ENCODE assay signal across 1 cellular context in genomic region chr6:49645139-49645538, GRCh38.
TF ChIP-seq lines count a peak whose summit lies in the region.

No MANE protein-coding gene starts in this region.

TF ChIP-seq in K562, 482 proteins besides CTCF, POLR2A, EP300 and RAD21 (continued from another document and continues in another):
- TF ChIP-seq, protein P1, sequence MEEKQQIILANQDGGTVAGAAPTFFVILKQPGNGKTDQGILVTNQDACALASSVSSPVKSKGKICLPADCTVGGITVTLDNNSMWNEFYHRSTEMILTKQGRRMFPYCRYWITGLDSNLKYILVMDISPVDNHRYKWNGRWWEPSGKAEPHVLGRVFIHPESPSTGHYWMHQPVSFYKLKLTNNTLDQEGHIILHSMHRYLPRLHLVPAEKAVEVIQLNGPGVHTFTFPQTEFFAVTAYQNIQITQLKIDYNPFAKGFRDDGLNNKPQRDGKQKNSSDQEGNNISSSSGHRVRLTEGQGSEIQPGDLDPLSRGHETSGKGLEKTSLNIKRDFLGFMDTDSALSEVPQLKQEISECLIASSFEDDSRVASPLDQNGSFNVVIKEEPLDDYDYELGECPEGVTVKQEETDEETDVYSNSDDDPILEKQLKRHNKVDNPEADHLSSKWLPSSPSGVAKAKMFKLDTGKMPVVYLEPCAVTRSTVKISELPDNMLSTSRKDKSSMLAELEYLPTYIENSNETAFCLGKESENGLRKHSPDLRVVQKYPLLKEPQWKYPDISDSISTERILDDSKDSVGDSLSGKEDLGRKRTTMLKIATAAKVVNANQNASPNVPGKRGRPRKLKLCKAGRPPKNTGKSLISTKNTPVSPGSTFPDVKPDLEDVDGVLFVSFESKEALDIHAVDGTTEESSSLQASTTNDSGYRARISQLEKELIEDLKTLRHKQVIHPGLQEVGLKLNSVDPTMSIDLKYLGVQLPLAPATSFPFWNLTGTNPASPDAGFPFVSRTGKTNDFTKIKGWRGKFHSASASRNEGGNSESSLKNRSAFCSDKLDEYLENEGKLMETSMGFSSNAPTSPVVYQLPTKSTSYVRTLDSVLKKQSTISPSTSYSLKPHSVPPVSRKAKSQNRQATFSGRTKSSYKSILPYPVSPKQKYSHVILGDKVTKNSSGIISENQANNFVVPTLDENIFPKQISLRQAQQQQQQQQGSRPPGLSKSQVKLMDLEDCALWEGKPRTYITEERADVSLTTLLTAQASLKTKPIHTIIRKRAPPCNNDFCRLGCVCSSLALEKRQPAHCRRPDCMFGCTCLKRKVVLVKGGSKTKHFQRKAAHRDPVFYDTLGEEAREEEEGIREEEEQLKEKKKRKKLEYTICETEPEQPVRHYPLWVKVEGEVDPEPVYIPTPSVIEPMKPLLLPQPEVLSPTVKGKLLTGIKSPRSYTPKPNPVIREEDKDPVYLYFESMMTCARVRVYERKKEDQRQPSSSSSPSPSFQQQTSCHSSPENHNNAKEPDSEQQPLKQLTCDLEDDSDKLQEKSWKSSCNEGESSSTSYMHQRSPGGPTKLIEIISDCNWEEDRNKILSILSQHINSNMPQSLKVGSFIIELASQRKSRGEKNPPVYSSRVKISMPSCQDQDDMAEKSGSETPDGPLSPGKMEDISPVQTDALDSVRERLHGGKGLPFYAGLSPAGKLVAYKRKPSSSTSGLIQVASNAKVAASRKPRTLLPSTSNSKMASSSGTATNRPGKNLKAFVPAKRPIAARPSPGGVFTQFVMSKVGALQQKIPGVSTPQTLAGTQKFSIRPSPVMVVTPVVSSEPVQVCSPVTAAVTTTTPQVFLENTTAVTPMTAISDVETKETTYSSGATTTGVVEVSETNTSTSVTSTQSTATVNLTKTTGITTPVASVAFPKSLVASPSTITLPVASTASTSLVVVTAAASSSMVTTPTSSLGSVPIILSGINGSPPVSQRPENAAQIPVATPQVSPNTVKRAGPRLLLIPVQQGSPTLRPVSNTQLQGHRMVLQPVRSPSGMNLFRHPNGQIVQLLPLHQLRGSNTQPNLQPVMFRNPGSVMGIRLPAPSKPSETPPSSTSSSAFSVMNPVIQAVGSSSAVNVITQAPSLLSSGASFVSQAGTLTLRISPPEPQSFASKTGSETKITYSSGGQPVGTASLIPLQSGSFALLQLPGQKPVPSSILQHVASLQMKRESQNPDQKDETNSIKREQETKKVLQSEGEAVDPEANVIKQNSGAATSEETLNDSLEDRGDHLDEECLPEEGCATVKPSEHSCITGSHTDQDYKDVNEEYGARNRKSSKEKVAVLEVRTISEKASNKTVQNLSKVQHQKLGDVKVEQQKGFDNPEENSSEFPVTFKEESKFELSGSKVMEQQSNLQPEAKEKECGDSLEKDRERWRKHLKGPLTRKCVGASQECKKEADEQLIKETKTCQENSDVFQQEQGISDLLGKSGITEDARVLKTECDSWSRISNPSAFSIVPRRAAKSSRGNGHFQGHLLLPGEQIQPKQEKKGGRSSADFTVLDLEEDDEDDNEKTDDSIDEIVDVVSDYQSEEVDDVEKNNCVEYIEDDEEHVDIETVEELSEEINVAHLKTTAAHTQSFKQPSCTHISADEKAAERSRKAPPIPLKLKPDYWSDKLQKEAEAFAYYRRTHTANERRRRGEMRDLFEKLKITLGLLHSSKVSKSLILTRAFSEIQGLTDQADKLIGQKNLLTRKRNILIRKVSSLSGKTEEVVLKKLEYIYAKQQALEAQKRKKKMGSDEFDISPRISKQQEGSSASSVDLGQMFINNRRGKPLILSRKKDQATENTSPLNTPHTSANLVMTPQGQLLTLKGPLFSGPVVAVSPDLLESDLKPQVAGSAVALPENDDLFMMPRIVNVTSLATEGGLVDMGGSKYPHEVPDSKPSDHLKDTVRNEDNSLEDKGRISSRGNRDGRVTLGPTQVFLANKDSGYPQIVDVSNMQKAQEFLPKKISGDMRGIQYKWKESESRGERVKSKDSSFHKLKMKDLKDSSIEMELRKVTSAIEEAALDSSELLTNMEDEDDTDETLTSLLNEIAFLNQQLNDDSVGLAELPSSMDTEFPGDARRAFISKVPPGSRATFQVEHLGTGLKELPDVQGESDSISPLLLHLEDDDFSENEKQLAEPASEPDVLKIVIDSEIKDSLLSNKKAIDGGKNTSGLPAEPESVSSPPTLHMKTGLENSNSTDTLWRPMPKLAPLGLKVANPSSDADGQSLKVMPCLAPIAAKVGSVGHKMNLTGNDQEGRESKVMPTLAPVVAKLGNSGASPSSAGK (IDR thresholded peaks at IDR 0.05): no peak
- TF ChIP-seq POLR2AphosphoS5 (IDR thresholded peaks at IDR 0.05; ENCODE audit: control insufficient read depth, insufficient read depth, low read depth, low read length) (no peak), ZNF121 (CRISPR knock-in tag; conservative IDR thresholded peaks at IDR 0.05) (peak; percentile 97), NR1H2 (CRISPR knock-in tag; IDR thresholded peaks at IDR 0.05) (no peak), LARP7 (IDR thresholded peaks at IDR 0.05) (peak; percentile 13; the same call in 1 of the 2 replicates), SAFB (IDR thresholded peaks at IDR 0.05; ENCODE audit: borderline replicate concordance, low read depth, low read length) (no peak), MAFF (IDR thresholded peaks at IDR 0.05; ENCODE audit: low read length) (no peak), FOXJ3 (CRISPR knock-in tag; IDR thresholded peaks at IDR 0.05) (no peak), SETDB1 (IDR thresholded peaks at IDR 0.05; ENCODE audit: low read length) (no peak), CBX2 (IDR thresholded peaks at IDR 0.05; ENCODE audit: insufficient read depth, low read length, poor library complexity, severe bottlenecking) (no peak), ZBTB17 (CRISPR knock-in tag; IDR thresholded peaks at IDR 0.05) (no peak), ZNF695 (CRISPR knock-in tag; IDR thresholded peaks at IDR 0.05) (no peak), ZNF124 (CRISPR knock-in tag; IDR thresholded peaks at IDR 0.05) (no peak), ZNF253 (CRISPR knock-in tag; conservative IDR thresholded peaks at IDR 0.05) (no peak), CBX5 (IDR thresholded peaks at IDR 0.05; ENCODE audit: borderline replicate concordance, low read depth) (no peak), FOXK2 (conservative IDR thresholded peaks at IDR 0.05 in 1 of 2, IDR thresholded peaks at IDR 0.05 in 1 of 2; ENCODE audit: low read depth in 2 of 2) (no peak), KAT7 (CRISPR knock-in tag; IDR thresholded peaks at IDR 0.05; ENCODE audit: borderline replicate concordance) (no peak), ZNF143 (CRISPR knock-in tag; IDR thresholded peaks at IDR 0.05) (no peak), FOXA1 (IDR thresholded peaks at IDR 0.05; ENCODE audit: borderline replicate concordance) (no peak), CSDE1 (IDR thresholded peaks at IDR 0.05) (no peak), MAFK (IDR thresholded peaks at IDR 0.05; ENCODE audit: low read length) (no peak), RBM22 (IDR thresholded peaks at IDR 0.05; ENCODE audit: low read depth, low read length, poor library complexity, severe bottlenecking) (no peak), ZNF79 (CRISPR knock-in tag; IDR thresholded peaks at IDR 0.05; ENCODE audit: low read depth) (no peak), GTF2E2 (tag; IDR thresholded peaks at IDR 0.05) (no peak), CBX3 (IDR thresholded peaks at IDR 0.05; ENCODE audit: borderline replicate concordance in 1 of 2, low read length in 2 of 2) (0 out of 3 replicates have a peak, but pooled peaks of 1 of the 2 experiments have one; percentile 48), NONO (IDR thresholded peaks at IDR 0.05; ENCODE audit: low read depth in 2 of 2, low read length in 1 of 2) (no peak), RBM25 (IDR thresholded peaks at IDR 0.05; ENCODE audit: low read depth, low read length, severe bottlenecking) (peak; percentile 76), STAT5B (CRISPR knock-in tag; IDR thresholded peaks at IDR 0.05) (no peak), TCF3 (CRISPR knock-in tag; IDR thresholded peaks at IDR 0.05) (no peak), RFX1 (IDR thresholded peaks at IDR 0.05) (no peak), SMARCA5 (IDR thresholded peaks at IDR 0.05) (peak; percentile 66; the same call in 1 of the 2 replicates)
- TF ChIP-seq, protein P2, sequence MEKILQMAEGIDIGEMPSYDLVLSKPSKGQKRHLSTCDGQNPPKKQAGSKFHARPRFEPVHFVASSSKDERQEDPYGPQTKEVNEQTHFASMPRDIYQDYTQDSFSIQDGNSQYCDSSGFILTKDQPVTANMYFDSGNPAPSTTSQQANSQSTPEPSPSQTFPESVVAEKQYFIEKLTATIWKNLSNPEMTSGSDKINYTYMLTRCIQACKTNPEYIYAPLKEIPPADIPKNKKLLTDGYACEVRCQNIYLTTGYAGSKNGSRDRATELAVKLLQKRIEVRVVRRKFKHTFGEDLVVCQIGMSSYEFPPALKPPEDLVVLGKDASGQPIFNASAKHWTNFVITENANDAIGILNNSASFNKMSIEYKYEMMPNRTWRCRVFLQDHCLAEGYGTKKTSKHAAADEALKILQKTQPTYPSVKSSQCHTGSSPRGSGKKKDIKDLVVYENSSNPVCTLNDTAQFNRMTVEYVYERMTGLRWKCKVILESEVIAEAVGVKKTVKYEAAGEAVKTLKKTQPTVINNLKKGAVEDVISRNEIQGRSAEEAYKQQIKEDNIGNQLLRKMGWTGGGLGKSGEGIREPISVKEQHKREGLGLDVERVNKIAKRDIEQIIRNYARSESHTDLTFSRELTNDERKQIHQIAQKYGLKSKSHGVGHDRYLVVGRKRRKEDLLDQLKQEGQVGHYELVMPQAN (IDR thresholded peaks at IDR 0.05; ENCODE audit: borderline replicate concordance): 0 out of 2 replicates have a peak, but pooled peaks have one; percentile 36
- TF ChIP-seq, protein P3, sequence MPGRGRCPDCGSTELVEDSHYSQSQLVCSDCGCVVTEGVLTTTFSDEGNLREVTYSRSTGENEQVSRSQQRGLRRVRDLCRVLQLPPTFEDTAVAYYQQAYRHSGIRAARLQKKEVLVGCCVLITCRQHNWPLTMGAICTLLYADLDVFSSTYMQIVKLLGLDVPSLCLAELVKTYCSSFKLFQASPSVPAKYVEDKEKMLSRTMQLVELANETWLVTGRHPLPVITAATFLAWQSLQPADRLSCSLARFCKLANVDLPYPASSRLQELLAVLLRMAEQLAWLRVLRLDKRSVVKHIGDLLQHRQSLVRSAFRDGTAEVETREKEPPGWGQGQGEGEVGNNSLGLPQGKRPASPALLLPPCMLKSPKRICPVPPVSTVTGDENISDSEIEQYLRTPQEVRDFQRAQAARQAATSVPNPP (IDR thresholded peaks at IDR 0.05; ENCODE audit: borderline replicate concordance, insufficient read depth, insufficient read length): no peak
- TF ChIP-seq, protein P4, sequence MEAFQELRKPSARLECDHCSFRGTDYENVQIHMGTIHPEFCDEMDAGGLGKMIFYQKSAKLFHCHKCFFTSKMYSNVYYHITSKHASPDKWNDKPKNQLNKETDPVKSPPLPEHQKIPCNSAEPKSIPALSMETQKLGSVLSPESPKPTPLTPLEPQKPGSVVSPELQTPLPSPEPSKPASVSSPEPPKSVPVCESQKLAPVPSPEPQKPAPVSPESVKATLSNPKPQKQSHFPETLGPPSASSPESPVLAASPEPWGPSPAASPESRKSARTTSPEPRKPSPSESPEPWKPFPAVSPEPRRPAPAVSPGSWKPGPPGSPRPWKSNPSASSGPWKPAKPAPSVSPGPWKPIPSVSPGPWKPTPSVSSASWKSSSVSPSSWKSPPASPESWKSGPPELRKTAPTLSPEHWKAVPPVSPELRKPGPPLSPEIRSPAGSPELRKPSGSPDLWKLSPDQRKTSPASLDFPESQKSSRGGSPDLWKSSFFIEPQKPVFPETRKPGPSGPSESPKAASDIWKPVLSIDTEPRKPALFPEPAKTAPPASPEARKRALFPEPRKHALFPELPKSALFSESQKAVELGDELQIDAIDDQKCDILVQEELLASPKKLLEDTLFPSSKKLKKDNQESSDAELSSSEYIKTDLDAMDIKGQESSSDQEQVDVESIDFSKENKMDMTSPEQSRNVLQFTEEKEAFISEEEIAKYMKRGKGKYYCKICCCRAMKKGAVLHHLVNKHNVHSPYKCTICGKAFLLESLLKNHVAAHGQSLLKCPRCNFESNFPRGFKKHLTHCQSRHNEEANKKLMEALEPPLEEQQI (IDR thresholded peaks at IDR 0.05): peak; percentile 71; the same call in 1 of the 2 replicates
- TF ChIP-seq, protein P5, sequence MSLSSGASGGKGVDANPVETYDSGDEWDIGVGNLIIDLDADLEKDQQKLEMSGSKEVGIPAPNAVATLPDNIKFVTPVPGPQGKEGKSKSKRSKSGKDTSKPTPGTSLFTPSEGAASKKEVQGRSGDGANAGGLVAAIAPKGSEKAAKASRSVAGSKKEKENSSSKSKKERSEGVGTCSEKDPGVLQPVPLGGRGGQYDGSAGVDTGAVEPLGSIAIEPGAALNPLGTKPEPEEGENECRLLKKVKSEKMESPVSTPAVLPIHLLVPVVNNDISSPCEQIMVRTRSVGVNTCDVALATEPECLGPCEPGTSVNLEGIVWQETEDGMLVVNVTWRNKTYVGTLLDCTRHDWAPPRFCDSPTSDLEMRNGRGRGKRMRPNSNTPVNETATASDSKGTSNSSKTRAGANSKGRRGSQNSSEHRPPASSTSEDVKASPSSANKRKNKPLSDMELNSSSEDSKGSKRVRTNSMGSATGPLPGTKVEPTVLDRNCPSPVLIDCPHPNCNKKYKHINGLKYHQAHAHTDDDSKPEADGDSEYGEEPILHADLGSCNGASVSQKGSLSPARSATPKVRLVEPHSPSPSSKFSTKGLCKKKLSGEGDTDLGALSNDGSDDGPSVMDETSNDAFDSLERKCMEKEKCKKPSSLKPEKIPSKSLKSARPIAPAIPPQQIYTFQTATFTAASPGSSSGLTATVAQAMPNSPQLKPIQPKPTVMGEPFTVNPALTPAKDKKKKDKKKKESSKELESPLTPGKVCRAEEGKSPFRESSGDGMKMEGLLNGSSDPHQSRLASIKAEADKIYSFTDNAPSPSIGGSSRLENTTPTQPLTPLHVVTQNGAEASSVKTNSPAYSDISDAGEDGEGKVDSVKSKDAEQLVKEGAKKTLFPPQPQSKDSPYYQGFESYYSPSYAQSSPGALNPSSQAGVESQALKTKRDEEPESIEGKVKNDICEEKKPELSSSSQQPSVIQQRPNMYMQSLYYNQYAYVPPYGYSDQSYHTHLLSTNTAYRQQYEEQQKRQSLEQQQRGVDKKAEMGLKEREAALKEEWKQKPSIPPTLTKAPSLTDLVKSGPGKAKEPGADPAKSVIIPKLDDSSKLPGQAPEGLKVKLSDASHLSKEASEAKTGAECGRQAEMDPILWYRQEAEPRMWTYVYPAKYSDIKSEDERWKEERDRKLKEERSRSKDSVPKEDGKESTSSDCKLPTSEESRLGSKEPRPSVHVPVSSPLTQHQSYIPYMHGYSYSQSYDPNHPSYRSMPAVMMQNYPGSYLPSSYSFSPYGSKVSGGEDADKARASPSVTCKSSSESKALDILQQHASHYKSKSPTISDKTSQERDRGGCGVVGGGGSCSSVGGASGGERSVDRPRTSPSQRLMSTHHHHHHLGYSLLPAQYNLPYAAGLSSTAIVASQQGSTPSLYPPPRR (CRISPR knock-in tag; IDR thresholded peaks at IDR 0.05; ENCODE audit: borderline replicate concordance): no peak
- TF ChIP-seq, protein P6, sequence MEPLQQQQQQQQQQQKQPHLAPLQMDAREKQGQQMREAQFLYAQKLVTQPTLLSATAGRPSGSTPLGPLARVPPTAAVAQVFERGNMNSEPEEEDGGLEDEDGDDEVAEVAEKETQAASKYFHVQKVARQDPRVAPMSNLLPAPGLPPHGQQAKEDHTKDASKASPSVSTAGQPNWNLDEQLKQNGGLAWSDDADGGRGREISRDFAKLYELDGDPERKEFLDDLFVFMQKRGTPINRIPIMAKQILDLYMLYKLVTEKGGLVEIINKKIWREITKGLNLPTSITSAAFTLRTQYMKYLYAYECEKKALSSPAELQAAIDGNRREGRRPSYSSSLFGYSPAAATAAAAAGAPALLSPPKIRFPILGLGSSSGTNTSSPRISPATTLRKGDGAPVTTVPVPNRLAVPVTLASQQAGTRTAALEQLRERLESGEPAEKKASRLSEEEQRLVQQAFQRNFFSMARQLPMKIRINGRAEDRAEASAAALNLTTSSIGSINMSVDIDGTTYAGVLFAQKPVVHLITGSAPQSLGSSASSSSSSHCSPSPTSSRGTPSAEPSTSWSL (CRISPR knock-in tag; IDR thresholded peaks at IDR 0.05; ENCODE audit: borderline replicate concordance): no peak
